ENCODE assay signal across 8 cellular contexts in genomic region chr14:20332946-20333782, GRCh38. TPM values are rescaled to one million over a fixed set of nuclear protein-coding genes. Genes with fewer than 3 reads are reported as not detected.
DNase-seq lines count a peak whose midpoint lies in the region; ATAC-seq and TF ChIP-seq lines count a peak whose summit lies in the region.

Gene CCNB1IP1, minus strand, starts transcription at chr14:20333279. Its CDS starts 16,756 bp downstream, at chr14:20316523.

- no peak for TF ChIP-seq CTCF in Loucy (conservative IDR thresholded peaks at IDR 0.05; ENCODE audit: low read length)
- no peak for TF ChIP-seq CTCF in gastroesophageal sphincter (IDR thresholded peaks at IDR 0.05)
- TF ChIP-seq CTCF in neural progenitor cell (IDR thresholded peaks at IDR 0.05) = no peak
- TF ChIP-seq CTCF in type B pancreatic cell (conservative IDR thresholded peaks at IDR 0.05) = no peak

- peak within 1 kb of the TSS; percentile 76 for H3K9ac ChIP-seq in Loucy (ENCODE audit: low read depth, low read length, poor library complexity, severe bottlenecking)
- H3K9ac ChIP-seq in neural progenitor cell = peak within 1 kb of the TSS; percentile 53

- peaks cover 46% of the 10 kb centered on the region for H3K4me1 Mint-ChIP-seq in activated naive CD4-positive, alpha-beta T cell treated with anti-CD3 and anti-CD28 coated beads, Interleukin-2, amount 50 U/mL, for 24 hours
- H3K4me1 Mint-ChIP-seq in neural progenitor cell (peaks cover 21% of the 10 kb centered on the region), type B pancreatic cell (ENCODE audit: unreplicated experiment) (peaks cover 16% of the 10 kb centered on the region)

- peak within 1 kb of the TSS; percentile 100 for H3K4me3 Mint-ChIP-seq in activated naive CD4-positive, alpha-beta T cell treated with anti-CD3 and anti-CD28 coated beads, Interleukin-2, amount 50 U/mL, for 24 hours
- H3K4me3 Mint-ChIP-seq in neural progenitor cell = peak within 1 kb of the TSS; percentile 97
- peak within 1 kb of the TSS; percentile 98 for H3K4me3 Mint-ChIP-seq in type B pancreatic cell

- H3K4me3 ChIP-seq in GM08714 (ENCODE audit: low read length) = peak within 1 kb of the TSS; percentile 100
- H3K4me3 ChIP-seq in HAP-1 = peak within 1 kb of the TSS; percentile 60
- peak within 1 kb of the TSS; percentile 87 for H3K4me3 ChIP-seq in Loucy (ENCODE audit: low read length, poor library complexity, severe bottlenecking)
- peak within 1 kb of the TSS; percentile 61 to 84 for H3K4me3 ChIP-seq in gastroesophageal sphincter
- peak within 1 kb of the TSS; percentile 85 for H3K4me3 ChIP-seq in neural progenitor cell

- no peaks in the 10 kb centered on the region for H3K27me3 Mint-ChIP-seq in activated naive CD4-positive, alpha-beta T cell treated with anti-CD3 and anti-CD28 coated beads, Interleukin-2, amount 50 U/mL, for 24 hours
- H3K27me3 Mint-ChIP-seq in neural progenitor cell (ENCODE audit: insufficient read depth, low read depth) (peaks cover 5% of the 10 kb centered on the region), type B pancreatic cell (no peaks in the 10 kb centered on the region)

- peak; percentile 100 for ATAC-seq in gastroesophageal sphincter

- no peaks in the 10 kb centered on the region for H3K9me3 Mint-ChIP-seq in activated naive CD4-positive, alpha-beta T cell treated with anti-CD3 and anti-CD28 coated beads, Interleukin-2, amount 50 U/mL, for 24 hours
- H3K9me3 Mint-ChIP-seq in neural progenitor cell = no peaks in the 10 kb centered on the region
- no peaks in the 10 kb centered on the region for H3K9me3 Mint-ChIP-seq in type B pancreatic cell

- peak; percentile 76 to 96 for DNase-seq in HAP-1 (ENCODE audit: low spot score in 2 of 2)
- peak; percentile 93 to 97 for DNase-seq in SHP77 (lab: John Stamatoyannopoulos, UW)
- peak; percentile 83 for DNase-seq in neural progenitor cell (ENCODE audit: low spot score)
- DNase-seq in type B pancreatic cell (ENCODE audit: extremely low spot score, unreplicated experiment) = no peak

- H3K27ac ChIP-seq in gastroesophageal sphincter (peak within 1 kb of the TSS; percentile 85 to 95 (median 94)), neural progenitor cell (peak within 1 kb of the TSS; percentile 64)

- no peaks in the 10 kb centered on the region for H3K9me2 ChIP-seq in Loucy (replicated peaks; ENCODE audit: low read depth, low read length)

- peak; percentile 53 to 64 for TF ChIP-seq POLR2A in gastroesophageal sphincter (IDR thresholded peaks at IDR 0.05)

- H4K20me1 ChIP-seq in Loucy (ENCODE audit: insufficient read depth, low read length, poor library complexity, severe bottlenecking) = peaks cover 29% of the 10 kb centered on the region
- H4K20me1 ChIP-seq in neural progenitor cell (ENCODE audit: low read depth) = peaks cover 34% of the 10 kb centered on the region

- in situ Hi-C loops in HAP-1 (cut with MboI; ENCODE audit: low sequenced_read_pairs) = loop anchor here (10.0 to 25.0 kb wide), 2 partner anchors 272 to 754 kb away; partner anchors contain the start of gene ZNF219

- no peak for TF ChIP-seq EP300 in gastroesophageal sphincter (IDR thresholded peaks at IDR 0.05)

- H3K27ac Mint-ChIP-seq in activated naive CD4-positive, alpha-beta T cell treated with anti-CD3 and anti-CD28 coated beads, Interleukin-2, amount 50 U/mL, for 24 hours = peak within 1 kb of the TSS; percentile 96
- H3K27ac Mint-ChIP-seq in neural progenitor cell (peak within 1 kb of the TSS; percentile 95), type B pancreatic cell (peak within 1 kb of the TSS; percentile 95)

- 2% methylated on average over 13 to 14 of the region's 17 CpGs for WGBS in gastroesophageal sphincter (ENCODE audit: low coverage in 1 of 2), 2 donors

- H3K79me2 ChIP-seq in Loucy (ENCODE audit: insufficient read depth, low read length) (peaks cover 47% of the 10 kb centered on the region), neural progenitor cell (ENCODE audit: low read depth) (peaks cover 55% of the 10 kb centered on the region)

- H3K36me3 ChIP-seq in HAP-1 (replicated peaks) (peaks cover 17% of the 10 kb centered on the region), Loucy (ENCODE audit: insufficient read depth, low read length) (no peaks in the 10 kb centered on the region), gastroesophageal sphincter (peaks cover 3 to 12% of the 10 kb centered on the region in 2 donors), neural progenitor cell (no peaks in the 10 kb centered on the region)

- H3K9me3 ChIP-seq in HAP-1 (no peaks in the 10 kb centered on the region), Loucy (ENCODE audit: insufficient read depth, low read depth, low read length) (no peaks in the 10 kb centered on the region), gastroesophageal sphincter (no peaks in the 10 kb centered on the region), neural progenitor cell (ENCODE audit: low read depth) (no peaks in the 10 kb centered on the region)

- H3K4me2 ChIP-seq in Loucy (ENCODE audit: low read depth, low read length, poor library complexity, severe bottlenecking) = peak within 1 kb of the TSS; percentile 88
- peak within 1 kb of the TSS; percentile 98 for H3K4me2 ChIP-seq in neural progenitor cell

- H2AFZ ChIP-seq in Loucy (ENCODE audit: low read length) = peak within 1 kb of the TSS; percentile 86
- peak within 1 kb of the TSS; percentile 83 for H2AFZ ChIP-seq in neural progenitor cell (replicated peaks)

- H3K27me3 ChIP-seq in HAP-1 (ENCODE audit: low read depth) = no peaks in the 10 kb centered on the region
- H3K27me3 ChIP-seq in Loucy (ENCODE audit: insufficient read depth, low read length, poor library complexity, severe bottlenecking) = no peaks in the 10 kb centered on the region
- no peaks in the 10 kb centered on the region for H3K27me3 ChIP-seq in gastroesophageal sphincter
- no peaks in the 10 kb centered on the region for H3K27me3 ChIP-seq in neural progenitor cell

- H3F3A ChIP-seq in Loucy (ENCODE audit: low read depth) (peaks cover 11% of the 10 kb centered on the region; the same call in 1 of the 2 replicates), neural progenitor cell (ENCODE audit: low read depth) (peaks cover 29% of the 10 kb centered on the region)

- H3K4me1 ChIP-seq in HAP-1 (peaks cover 23% of the 10 kb centered on the region), Loucy (ENCODE audit: insufficient read depth, low read length, poor library complexity, severe bottlenecking) (peaks cover 30% of the 10 kb centered on the region), gastroesophageal sphincter (peaks cover 7 to 51% (median 7%) of the 10 kb centered on the region in 3 donors), neural progenitor cell (peaks cover 10% of the 10 kb centered on the region)

- no peaks in the 10 kb centered on the region for H3K36me3 Mint-ChIP-seq in activated naive CD4-positive, alpha-beta T cell treated with anti-CD3 and anti-CD28 coated beads, Interleukin-2, amount 50 U/mL, for 24 hours
- H3K36me3 Mint-ChIP-seq in neural progenitor cell (peaks cover 1% of the 10 kb centered on the region), type B pancreatic cell (peaks cover 4% of the 10 kb centered on the region)

RNA-seq across cellular contexts. Expression of gene CCNB1IP1, which starts in this region (rescaled TPM):
- total RNA-seq in gastroesophageal sphincter (10 to 100 TPM; 33.4 to 64.8 (median 39.5) TPM), neural progenitor cell (ENCODE audit: low replicate concordance) (218 and 279 TPM in 2 replicates), type B pancreatic cell (ENCODE audit: low replicate concordance) (76.5 and 95.9 TPM in 2 replicates)
